ENCODE assay signal across 8 cellular contexts in the genomic region with DNA sequence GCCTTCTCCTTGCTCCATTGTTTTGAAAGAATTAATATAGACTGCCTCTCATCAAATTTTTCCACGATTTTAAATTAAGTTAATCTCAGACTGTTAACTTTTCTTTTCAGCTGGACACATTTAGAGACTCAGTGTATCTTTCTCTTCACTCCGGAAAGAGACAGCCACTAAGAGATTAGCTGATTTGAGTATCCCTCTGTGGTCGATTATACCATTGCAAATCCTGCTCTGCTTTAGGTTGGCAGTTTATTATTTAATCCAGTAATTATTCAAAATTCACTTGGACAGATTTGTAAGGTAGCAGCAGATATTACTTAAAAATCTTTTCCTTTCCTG. TPM values are rescaled to one million over a fixed set of nuclear protein-coding genes. Genes with fewer than 3 reads are reported as not detected.
DNase-seq lines count a peak whose midpoint lies in the region; ATAC-seq, FAIRE-seq and TF ChIP-seq lines count a peak whose summit lies in the region.

No MANE protein-coding gene starts in this region.

- ATAC-seq in gastrocnemius medialis (no peak), HG03159 (IDR thresholded peaks at IDR 0.05; ENCODE audit: unreplicated experiment) (no peak)

- peak; percentile 28 for FAIRE-seq in GM12891 (lab: Jason Lieb, UNC)

- H3K4me3 ChIP-seq in SJSA1 (peak overlapping the region; percentile 92), fibroblast of mammary gland (ENCODE audit: control insufficient read depth, low read depth, low read length) (peak overlapping the region; percentile 81), gastrocnemius medialis (peak overlapping the region; percentile 80 to 92 (median 86))

- H3K9me3 ChIP-seq in SJSA1 (replicated peaks) (no peaks in the 10 kb centered on the region), gastrocnemius medialis (no peaks in the 10 kb centered on the region)

- DNase-seq in GM12891 (ENCODE audit: insufficient read length, low spot score): no peak
- no peak for DNase-seq in SJSA1 (ENCODE audit: low read depth in 1 of 2, low spot score in 2 of 2)
- DNase-seq in fibroblast of mammary gland (ENCODE audit: low read depth): peak; percentile 6
- DNase-seq in gastrocnemius medialis: no peak
- no peak for DNase-seq in NCI-H1694 (lab: John Stamatoyannopoulos, UW)
- no peak for DNase-seq in stimulated activated CD4-positive, alpha-beta T cell treated with anti-CD3 and anti-CD28 coated beads, Interleukin-1b, Interleukin-23, amount 100 ng/mL, for 48 hours
- no peak for DNase-seq in SKM-1 treated with dmso at 0.1 percent for 144 hours (lab: John Stamatoyannopoulos, UW; ENCODE audit: unreplicated experiment)

- no peak for TF ChIP-seq POLR2A in GM12891 (IDR thresholded peaks at IDR 0.05; ENCODE audit: low read depth, low read length)
- TF ChIP-seq POLR2A in gastrocnemius medialis (IDR thresholded peaks at IDR 0.05): no peak

- H3K27me3 ChIP-seq in SJSA1 (replicated peaks): no peaks in the 10 kb centered on the region; the same call in 1 of the 2 replicates
- H3K27me3 ChIP-seq in gastrocnemius medialis: no peaks in the 10 kb centered on the region

- H3K36me3 ChIP-seq in SJSA1 (peaks cover 28% of the 10 kb centered on the region), gastrocnemius medialis (peaks cover 0 to 2% of the 10 kb centered on the region in 2 donors)

- H3K4me1 ChIP-seq in SJSA1 (replicated peaks): peaks cover 9% of the 10 kb centered on the region
- peaks cover 21 to 27% of the 10 kb centered on the region in 2 donors for H3K4me1 ChIP-seq in gastrocnemius medialis

- peak overlapping the region; percentile 95 for H3K27ac ChIP-seq in SJSA1
- peak overlapping the region; percentile 87 to 96 (median 94) for H3K27ac ChIP-seq in gastrocnemius medialis

- no peak for TF ChIP-seq CTCF in fibroblast of mammary gland (conservative IDR thresholded peaks at IDR 0.05; ENCODE audit: control insufficient read depth, insufficient read depth, low read depth, low read length)
- no peak for TF ChIP-seq CTCF in gastrocnemius medialis (IDR thresholded peaks at IDR 0.05 in 4 of 5, conservative IDR thresholded peaks at IDR 0.05 in 1 of 5)

- in situ Hi-C loops in gastrocnemius medialis (cut with MboI; ENCODE audit: low sequenced_read_pairs in 4 of 4): loop anchor here in 1 of 4 donors (10.0 kb wide), 1 partner anchor 78 kb away; no protein-coding TSS in a partner anchor

- intact Hi-C loops in gastrocnemius medialis (cut with DNase I; ENCODE audit: low total_unique reads): loop anchor here (1.0 to 5.0 kb wide), 4 partner anchors 30 to 1569 kb away; a partner anchor contains a TSS

TF ChIP-seq in GM12891, 5 proteins besides CTCF, POLR2A, EP300 and RAD21:
- TF ChIP-seq TAF1 (IDR thresholded peaks at IDR 0.05; ENCODE audit: low read depth, low read length) (no peak), PAX5 (IDR thresholded peaks at IDR 0.05; ENCODE audit: insufficient read depth, low read length, severe bottlenecking) (no peak), POLR2AphosphoS5 (IDR thresholded peaks at IDR 0.05; ENCODE audit: low read depth, low read length) (no peak), SPI1 (IDR thresholded peaks at IDR 0.05; ENCODE audit: low read depth, low read length) (no peak), POU2F2 (IDR thresholded peaks at IDR 0.05; ENCODE audit: low read depth, low read length) (no peak)

RNA-seq across cellular contexts. Expression of a gene that starts 0.6 kb away (rescaled TPM):
- polyA plus RNA-seq in GM12891 (2012; ENCODE audit: low read depth, missing spikeins): 11.3 TPM
- 135 and 203 TPM in 2 replicates for total RNA-seq in SJSA1 (2014; rRNA removed; shearing (Covaris generic))
- total RNA-seq in gastrocnemius medialis: 10 to 100 TPM in 2 of 4 donors, 1 to 10 TPM in 2; 7.4 to 10.7 (median 9.0) TPM

RNA-seq across cellular contexts. Expression of a gene that starts 29.2 kb away (rescaled TPM):
- 2.3 TPM for polyA plus RNA-seq in GM12891 (2012; ENCODE audit: low read depth, missing spikeins)
- 1.2 and 8.2 TPM in 2 replicates for total RNA-seq in SJSA1 (2014; rRNA removed; shearing (Covaris generic))
- 10 to 100 TPM in 1 of 4 donors, 1 to 10 TPM in 3; 3.5 to 19.4 (median 6.1) TPM for total RNA-seq in gastrocnemius medialis

RNA-seq across cellular contexts. Expression of a gene that starts 48.0 kb away (rescaled TPM):
- polyA plus RNA-seq in GM12891 (2012; ENCODE audit: low read depth, missing spikeins): 12.4 TPM
- 19.2 and 25.8 TPM in 2 replicates for total RNA-seq in SJSA1 (2014; rRNA removed; shearing (Covaris generic))
- 10 to 100 TPM in 1 of 4 donors, 1 to 10 TPM in 3; 2.5 to 10.0 (median 2.9) TPM for total RNA-seq in gastrocnemius medialis

RNA-seq across cellular contexts. Expression of a gene that starts 48.1 kb away (rescaled TPM):
- polyA plus RNA-seq in GM12891 (2012; ENCODE audit: low read depth, missing spikeins): 4.5 TPM
- total RNA-seq in SJSA1 (2014; rRNA removed; shearing (Covaris generic)): 16.0 and 16.5 TPM in 2 replicates
- 1 to 10 TPM; 2.0 to 5.8 (median 3.7) TPM for total RNA-seq in gastrocnemius medialis

Comparison
In these comparisons a context has a peak if more than half of its experiments do, and no peak if none do; other contexts are left out.
1. RNA of a gene that starts 0.6 kb away (total RNA-seq): 135 to 203 TPM in SJSA1; 7.4 to 10.7 TPM in gastrocnemius medialis; every median in the first group is over 10 times any median in the second.
2. Peak in every context shown above with its lines, with median percentiles within 50 percentile points of each other: H3K4me3 ChIP-seq.